Comparison of ENCODE assay signal across 8 cellular contexts in genomic region chr1:1788646-1789431, GRCh38. TPM values are rescaled to one million over a fixed set of nuclear protein-coding genes. Genes with fewer than 3 reads are reported as not detected.
DNase-seq lines count a peak whose midpoint lies in the region; ATAC-seq, FAIRE-seq and TF ChIP-seq lines count a peak whose summit lies in the region.

No MANE protein-coding gene starts in this region.

- TF ChIP-seq RAD21 in K562 (CRISPR knock-in tag; conservative IDR thresholded peaks at IDR 0.05 in 1 of 2, IDR thresholded peaks at IDR 0.05 in 1 of 2), result peak in 1 of 2 experiments; percentile 45; a peak in 2 of 4 replicates

- H3K9me3 ChIP-seq in HEK293 (ENCODE audit: control insufficient read depth, insufficient read depth, low read depth, low read length) (no peaks in the 10 kb centered on the region), K562 (replicated peaks; ENCODE audit: control insufficient read depth, insufficient read depth, low read depth, low read length) (no peaks in the 10 kb centered on the region), upper lobe of left lung (no peaks in the 10 kb centered on the region)

- peak; percentile 65; the same call in 2 of the 3 replicates for ATAC-seq in K562
- ATAC-seq in upper lobe of left lung (ENCODE audit: low FRiP score in 2 of 2), result no peak
- ATAC-seq in omental fat pad (ENCODE audit: low FRiP score), result no peak

- POLR2A ChIA-PET in HEK293 (lab: Yijun Ruan, JAX) (no interaction called here), K562 (lab: Yijun Ruan, JAX) (interaction anchor here (1.8 to 2.0 kb wide), 2 partner anchors 9 to 120 kb away, joined by 9 to 12 read pairs; no protein-coding TSS in a partner anchor)

- H3K27ac ChIP-seq in HEK293 (ENCODE audit: extremely low read depth, low read depth, low read length), result no peak overlapping the region
- no peak overlapping the region for H3K27ac ChIP-seq in K562 (ENCODE audit: extremely low read depth, low read depth, low read length)
- H3K27ac ChIP-seq in upper lobe of left lung, result peak overlapping the region in 1 of 4 donors; percentile 18

- 0 out of 2 replicates have a peak, but pooled peaks have one; percentile 33 for TF ChIP-seq CTCF in HEK293 (tag by site-specific recombination; IDR thresholded peaks at IDR 0.05)
- TF ChIP-seq CTCF in K562 (IDR thresholded peaks at IDR 0.05 in 2 of 3, conservative IDR thresholded peaks at IDR 0.05 in 1 of 3; ENCODE audit: insufficient read depth in 2 of 3, low read depth in 1 of 3, low read length in 3 of 3), result peak; percentile 55 to 73 (median 60)
- peak in 1 of 6 experiments; percentile 19 for TF ChIP-seq CTCF in upper lobe of left lung (IDR thresholded peaks at IDR 0.05)
- TF ChIP-seq CTCF in omental fat pad (IDR thresholded peaks at IDR 0.05), result no peak

- DNase-seq in COLO668 (lab: John Stamatoyannopoulos, UW; ENCODE audit: unreplicated experiment) (peak; percentile 62), K562 (ENCODE audit: extremely low read depth in 1 of 4, low spot score in 3 of 4) (peak; percentile 35 to 57 (median 44)), lung microvascular endothelial cell (ENCODE audit: low read depth in 2 of 2) (peak; percentile 45 to 72), upper lobe of left lung (no peak), omental fat pad (ENCODE audit: low spot score) (no peak), germinal center (ENCODE audit: low spot score) (no peak), frontal cortex (ENCODE audit: low spot score in 2 of 2) (no peak)

- peaks cover 39 to 92% of the 10 kb centered on the region in 2 experiments for H3K36me3 ChIP-seq in HEK293 (ENCODE audit: control insufficient read depth in 2 of 2, insufficient read depth in 1 of 2, low read length in 2 of 2)
- peaks cover 91% of the 10 kb centered on the region for H3K36me3 ChIP-seq in K562 (ENCODE audit: control insufficient read depth, insufficient read depth, low read length)
- H3K36me3 ChIP-seq in upper lobe of left lung, result peaks cover 53 to 94% (median 85%) of the 10 kb centered on the region in 4 donors

- H3K9me1 ChIP-seq in K562 (ENCODE audit: control insufficient read depth, insufficient read depth, low read length), result no peaks in the 10 kb centered on the region

- no peak overlapping the region for H3K4me2 ChIP-seq in K562 (ENCODE audit: insufficient read depth, low read length)

- H3K9ac ChIP-seq in K562 (ENCODE audit: insufficient read depth in 1 of 2, low read depth in 2 of 2, low read length in 2 of 2), result no peak overlapping the region

- FAIRE-seq in K562 (lab: Jason Lieb, UNC), result no peak
- FAIRE-seq in frontal cortex (lab: Jason Lieb, UNC), result no peak

- 86% methylated on average over 25 of the region's 25 CpGs for WGBS in K562 (ENCODE audit: insufficient coverage, low coverage, missing lambda C conversion rate)
- WGBS in upper lobe of left lung, 2 donors, result 84 to 87% methylated on average over 21 to 24 of the region's 25 CpGs

- H3K4me3 ChIP-seq in HEK293 (ENCODE audit: low read depth, low read length) (no peak overlapping the region), K562 (no peak overlapping the region), upper lobe of left lung (no peak overlapping the region)

- TF ChIP-seq EP300 in K562 (IDR thresholded peaks at IDR 0.05; ENCODE audit: low read length) (no peak), upper lobe of left lung (IDR thresholded peaks at IDR 0.05) (no peak)

- no peaks in the 10 kb centered on the region for H4K20me1 ChIP-seq in K562 (replicated peaks; ENCODE audit: control insufficient read depth, insufficient read depth, low read length)

- H3K4me1 ChIP-seq in HEK293 (ENCODE audit: control insufficient read depth, insufficient read depth, low read length) (no peaks in the 10 kb centered on the region), K562 (replicated peaks in 1 of 2; ENCODE audit: control insufficient read depth in 2 of 2, insufficient read depth in 2 of 2, low read length in 2 of 2) (peaks cover 0 to 3% of the 10 kb centered on the region in 2 experiments; a peak in 1 of 5 replicates), upper lobe of left lung (peaks cover 0 to 3% (median 0%) of the 10 kb centered on the region in 4 donors)

- CTCF ChIA-PET in HEK293 (lab: Yijun Ruan, JAX), result interaction anchor here (0.6 to 1.9 kb wide), 7 partner anchors 9 to 119 kb away, joined by 3 to 23 read pairs (median 3); no protein-coding TSS in a partner anchor
- CTCF ChIA-PET in K562 (lab: Yijun Ruan, JAX; ENCODE audit: low intra/inter-chr PET ratio), result interaction anchor here (0.5 to 1.6 kb wide), 2 partner anchors 112 to 118 kb away, joined by 3 to 6 read pairs; no protein-coding TSS in a partner anchor

- no TSS peak for BruUV-seq in K562 (replicated peaks; lab: Mats Ljungman, UMichigan)

- H2AFZ ChIP-seq in K562 (ENCODE audit: low read depth, low read length), result no peak overlapping the region

- H3K27me3 ChIP-seq in K562 (ENCODE audit: control insufficient read depth in 2 of 2, insufficient read depth in 2 of 2, low read length in 2 of 2) (no peaks in the 10 kb centered on the region; a peak in 1 of 5 replicates), upper lobe of left lung (no peaks in the 10 kb centered on the region)

- in situ Hi-C loops in K562 (cut with MboI), result loop anchor here (5.0 kb wide), 1 partner anchor 118 kb away; no protein-coding TSS in a partner anchor

- TF ChIP-seq POLR2A in K562 (conservative IDR thresholded peaks at IDR 0.05), result no peak
- TF ChIP-seq POLR2A in upper lobe of left lung (IDR thresholded peaks at IDR 0.05), result no peak

- intact Hi-C loops in K562 (cut with micrococcal nuclease), result no loop called here

- H3K79me2 ChIP-seq in K562 (ENCODE audit: control insufficient read depth, insufficient read depth, low read length), result no peaks in the 10 kb centered on the region

TF ChIP-seq in HEK293, 187 proteins besides CTCF, POLR2A, EP300 and RAD21 (continues in another document):
- no peak for TF ChIP-seq ZBTB21 (tag by site-specific recombination; IDR thresholded peaks at IDR 0.05)
- no peak for TF ChIP-seq RBAK (tag by site-specific recombination; IDR thresholded peaks at IDR 0.05)
- no peak for TF ChIP-seq TCF7L2 (IDR thresholded peaks at IDR 0.05; ENCODE audit: borderline replicate concordance, low read depth, low read length)
- TF ChIP-seq SETDB1 (IDR thresholded peaks at IDR 0.05; ENCODE audit: insufficient read length, low read length), result no peak

TF ChIP-seq in K562, 482 proteins besides CTCF, POLR2A, EP300 and RAD21 (continues in another document):
- TF ChIP-seq, protein P1, sequence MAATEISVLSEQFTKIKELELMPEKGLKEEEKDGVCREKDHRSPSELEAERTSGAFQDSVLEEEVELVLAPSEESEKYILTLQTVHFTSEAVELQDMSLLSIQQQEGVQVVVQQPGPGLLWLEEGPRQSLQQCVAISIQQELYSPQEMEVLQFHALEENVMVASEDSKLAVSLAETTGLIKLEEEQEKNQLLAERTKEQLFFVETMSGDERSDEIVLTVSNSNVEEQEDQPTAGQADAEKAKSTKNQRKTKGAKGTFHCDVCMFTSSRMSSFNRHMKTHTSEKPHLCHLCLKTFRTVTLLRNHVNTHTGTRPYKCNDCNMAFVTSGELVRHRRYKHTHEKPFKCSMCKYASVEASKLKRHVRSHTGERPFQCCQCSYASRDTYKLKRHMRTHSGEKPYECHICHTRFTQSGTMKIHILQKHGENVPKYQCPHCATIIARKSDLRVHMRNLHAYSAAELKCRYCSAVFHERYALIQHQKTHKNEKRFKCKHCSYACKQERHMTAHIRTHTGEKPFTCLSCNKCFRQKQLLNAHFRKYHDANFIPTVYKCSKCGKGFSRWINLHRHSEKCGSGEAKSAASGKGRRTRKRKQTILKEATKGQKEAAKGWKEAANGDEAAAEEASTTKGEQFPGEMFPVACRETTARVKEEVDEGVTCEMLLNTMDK (IDR thresholded peaks at IDR 0.05; ENCODE audit: borderline replicate concordance, insufficient read depth, low read depth, low read length, poor library complexity, severe bottlenecking), result peak; percentile 39
- TF ChIP-seq HNRNPL (IDR thresholded peaks at IDR 0.05; ENCODE audit: low read depth, low read length) (no peak), CEBPG (CRISPR knock-in tag; IDR thresholded peaks at IDR 0.05) (0 out of 2 replicates have a peak, but pooled peaks have one; percentile 6), CEBPG (tag; conservative IDR thresholded peaks at IDR 0.05 in 1 of 2, IDR thresholded peaks at IDR 0.05 in 1 of 2) (no peak), SRSF9 (IDR thresholded peaks at IDR 0.05; ENCODE audit: borderline replicate concordance, low read depth, low read length) (no peak), ZNF589 (CRISPR knock-in tag; IDR thresholded peaks at IDR 0.05; ENCODE audit: low read depth) (no peak)
- TF ChIP-seq, protein P2, sequence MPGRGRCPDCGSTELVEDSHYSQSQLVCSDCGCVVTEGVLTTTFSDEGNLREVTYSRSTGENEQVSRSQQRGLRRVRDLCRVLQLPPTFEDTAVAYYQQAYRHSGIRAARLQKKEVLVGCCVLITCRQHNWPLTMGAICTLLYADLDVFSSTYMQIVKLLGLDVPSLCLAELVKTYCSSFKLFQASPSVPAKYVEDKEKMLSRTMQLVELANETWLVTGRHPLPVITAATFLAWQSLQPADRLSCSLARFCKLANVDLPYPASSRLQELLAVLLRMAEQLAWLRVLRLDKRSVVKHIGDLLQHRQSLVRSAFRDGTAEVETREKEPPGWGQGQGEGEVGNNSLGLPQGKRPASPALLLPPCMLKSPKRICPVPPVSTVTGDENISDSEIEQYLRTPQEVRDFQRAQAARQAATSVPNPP (IDR thresholded peaks at IDR 0.05; ENCODE audit: borderline replicate concordance, insufficient read depth, insufficient read length), result no peak

RNA-seq across cellular contexts. Expression of gene NADK, which starts 10.6 kb away (rescaled TPM):
- 266 and 574 TPM in 2 replicates for total RNA-seq in K562 (2011; cell fraction: chromatin; rRNA removed; ENCODE audit: low replicate concordance)
- 372 and 388 TPM in 2 replicates for total RNA-seq in K562 (2011; cell fraction: nucleolus; rRNA removed)
- 193 and 246 TPM in 2 replicates for total RNA-seq in K562 (2011; cell fraction: nucleoplasm; rRNA removed)
- total RNA-seq in K562 (2014; rRNA removed) (116 and 133 TPM in 2 replicates), K562 (2014; rRNA removed; fragmentation: Illumina TruSeq; extraction: Trizol) (35.7 and 46.1 TPM in 2 replicates), K562 (2015; rRNA removed; fragmentation: Illumina TruSeq; extraction: Trizol) (63.0 and 66.6 TPM in 2 replicates), K562 (2021) (131 and 135 TPM in 2 replicates), lung microvascular endothelial cell (25.3 and 34.7 TPM in 2 replicates), upper lobe of left lung (100 to 1,000 TPM in 4 of 6 donors, 10 to 100 TPM in 2; 85.0 to 279 (median 124) TPM), omental fat pad (100 to 1,000 TPM in 3 of 4 donors, 10 to 100 TPM in 1; 97.2 to 136 (median 114) TPM), frontal cortex (23.2 TPM)
- polyA plus RNA-seq in K562 (2011; rRNA removed) (99.6 and 121 TPM in 2 replicates), K562 (2014; fragmentation: Illumina TruSeq; extraction: Trizol) (75.1 and 81.2 TPM in 2 replicates), K562 (2014; fragmentation: Nextera tagmentation; extraction: Ambion mirVana) (1 to 10 TPM; 1.5 to 2.1 TPM), K562 (2014; rRNA removed) (131 and 149 TPM in 2 replicates)
- 62.8 and 91.9 TPM in 2 replicates for polyA plus RNA-seq in K562 (2011; cell fraction: cytosol; rRNA removed)
- 448 and 488 TPM in 2 replicates for polyA plus RNA-seq in K562 (2011; cell fraction: nucleus; rRNA removed)
- polyA plus RNA-seq in K562 (2012), result 76.9 and 85.6 TPM in 2 replicates
- polyA minus RNA-seq in K562 (2011; rRNA and poly(A)+ RNA removed), result 23.4 and 41.8 TPM in 2 replicates
- polyA minus RNA-seq in K562 (2011; cell fraction: cytosol; rRNA and poly(A)+ RNA removed), result 54.8 and 55.2 TPM in 2 replicates
- 94.5 and 123 TPM in 2 replicates for polyA minus RNA-seq in K562 (2011; cell fraction: nucleus; rRNA and poly(A)+ RNA removed)

Comparison
In these comparisons a context has a peak if more than half of its experiments do, and no peak if none do; other contexts are left out.
1. DNase-seq: peak in COLO668 (single experiment), K562 (4 of 4) and lung microvascular endothelial cell (2 of 2); none in upper lobe of left lung (0 of 2), omental fat pad (single experiment), germinal center (single experiment) and frontal cortex (0 of 2).
2. CTCF ChIP-seq: peak in HEK293 (single experiment) and K562 (3 of 3); none in omental fat pad (0 of 3).